16 cellular contexts compared by ENCODE assay signal in the genomic region with DNA sequence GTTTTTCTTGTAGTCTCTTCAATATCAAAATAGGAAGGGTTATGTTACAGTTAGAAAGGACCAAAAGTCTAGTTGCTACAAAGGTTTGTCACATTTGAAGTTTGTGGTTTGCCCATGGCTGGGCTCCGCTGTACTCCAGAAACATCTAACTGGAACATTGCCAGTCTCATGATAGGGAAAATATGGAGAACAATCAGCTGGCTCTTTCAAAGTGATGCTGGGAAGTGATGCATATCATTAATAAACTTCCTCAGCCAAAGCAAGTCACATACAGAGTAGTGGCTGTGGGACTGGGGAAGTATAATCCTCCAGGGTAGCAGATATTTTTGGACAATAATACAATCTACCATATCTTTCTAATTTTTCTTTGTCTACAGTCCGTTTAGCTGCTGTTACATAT. TPM values are rescaled to one million over a fixed set of nuclear protein-coding genes. Genes with fewer than 3 reads are reported as not detected.
DNase-seq lines count a peak whose midpoint lies in the region; ATAC-seq and TF ChIP-seq lines count a peak whose summit lies in the region.
"Had no signal": no experiment of that assay in that cellular context is flagged by ENCODE, and none has a peak within 500 bp of the region (broad histone marks: within the 10 kb centered on the region; RNA-seq: fewer than 3 reads in every experiment).

No MANE protein-coding gene starts in this region.

- CTCF ChIA-PET in IMR-90 (lab: Yijun Ruan, JAX) = interaction anchor here (1.7 kb wide), 1 partner anchor 10 kb away, joined by 4 read pairs; no protein-coding TSS in a partner anchor

- H2AFZ ChIP-seq in IMR-90 (replicated peaks; ENCODE audit: low read length, poor library complexity) = no peak overlapping the region

- H3K14ac ChIP-seq in IMR-90 (replicated peaks; ENCODE audit: low read depth, low read length) = no peak overlapping the region

- DNase-seq in IMR-90 (no peak), astrocyte of the hippocampus (ENCODE audit: low read depth, low spot score) (peak; percentile 36), memory B cell (ENCODE audit: low spot score in 2 of 2) (no peak), omental fat pad (ENCODE audit: low spot score) (no peak), upper lobe of right lung (no peak)
- DNase-seq: activated gamma-delta T cell treated with Interleukin-2 at 50 U/mL for 16 hours, hypothalamus, kidney glomerular epithelial cell, NCI-H1417, NCI-H226, nucleus accumbens, SHP77, sigmoid colon had no signal

- H3K79me1 ChIP-seq in IMR-90 (ENCODE audit: low read depth in 1 of 2, low read length in 2 of 2) = peaks cover 10 to 12% of the 10 kb centered on the region in 2 experiments; a peak in 3 of 4 replicates

- ATAC-seq in IMR-90 (ENCODE audit: low read depth) (peak; percentile 29), memory B cell (ENCODE audit: low read depth) (no peak), omental fat pad (ENCODE audit: low FRiP score) (no peak), upper lobe of right lung (no peak)
- ATAC-seq: activated CD4-positive, CD25-positive, alpha-beta regulatory T cell treated with anti-CD3 and anti-CD28 coated beads, Interleukin-2, amount 50 U/mL, for 24 hours had no signal

- no peaks in the 10 kb centered on the region for H3K27me3 Mint-ChIP-seq in memory B cell
- H3K27me3 Mint-ChIP-seq: dendritic cell treated with granulocyte-macrophage colony-stimulating factor and Interleukin-4, amounts not matched to agents 40 ng/mL and 50 ng/mL, for 4 days had no signal

- H3K56ac ChIP-seq in IMR-90 (ENCODE audit: extremely low read depth, insufficient read depth, low read length) = no peak overlapping the region

- WGBS in IMR-90 (ENCODE audit: extremely low coverage in 2 of 2, insufficient read length in 1 of 2), 2 experiments = no CpG with 5 or more reads among the region's 2 CpGs

- H3K36me3 ChIP-seq in IMR-90 (ENCODE audit: control insufficient read depth, insufficient read depth, low read length) (peaks cover 16% of the 10 kb centered on the region), upper lobe of right lung (peaks cover 47% of the 10 kb centered on the region)

- no peaks in the 10 kb centered on the region for H3K9me3 ChIP-seq in IMR-90 (ENCODE audit: control insufficient read depth, insufficient read depth, low read length)
- H3K9me3 ChIP-seq in upper lobe of right lung = no peaks in the 10 kb centered on the region
- H3K9me3 ChIP-seq: sigmoid colon had no signal

- H3K27me3 ChIP-seq in IMR-90 (ENCODE audit: control insufficient read depth, insufficient read depth, low read length) (no peaks in the 10 kb centered on the region), upper lobe of right lung (no peaks in the 10 kb centered on the region)
- H3K27me3 ChIP-seq: sigmoid colon had no signal

- dilution Hi-C loops in IMR-90 (cut with HindIII; ENCODE audit: low sequenced_read_pairs, unreplicated experiment) = no loop called here

- H4K20me1 ChIP-seq in IMR-90 (ENCODE audit: insufficient read depth, low read length) = peaks cover 8% of the 10 kb centered on the region; the same call in 1 of the 2 replicates

- no peak for TF ChIP-seq RAD21 in IMR-90 (IDR thresholded peaks at IDR 0.05; ENCODE audit: low read length)

- H2BK20ac ChIP-seq in IMR-90 (ENCODE audit: low read depth, low read length) = no peak overlapping the region

- H2BK5ac ChIP-seq in IMR-90 (ENCODE audit: low read depth, low read length, poor library complexity, severe bottlenecking) = no peak overlapping the region

- no peak overlapping the region for H3K27ac ChIP-seq in IMR-90 (ENCODE audit: insufficient read depth, low read length)
- no peak overlapping the region for H3K27ac ChIP-seq in upper lobe of right lung
- H3K27ac ChIP-seq: KMS-11 had no signal

- POLR2A ChIA-PET in IMR-90 (lab: Charles Lee; ENCODE audit: unreplicated experiment) = no interaction called here

- H3K9me3 Mint-ChIP-seq in memory B cell = no peaks in the 10 kb centered on the region
- H3K9me3 Mint-ChIP-seq: dendritic cell treated with granulocyte-macrophage colony-stimulating factor and Interleukin-4, amounts not matched to agents 40 ng/mL and 50 ng/mL, for 4 days had no signal

- H3K4me1 ChIP-seq in IMR-90 (ENCODE audit: control insufficient read depth, insufficient read depth, low read length) = peaks cover 2% of the 10 kb centered on the region; the same call in 1 of the 2 replicates
- peaks cover 7% of the 10 kb centered on the region for H3K4me1 ChIP-seq in upper lobe of right lung
- H3K4me1 ChIP-seq: sigmoid colon had no signal

- peaks cover 22% of the 10 kb centered on the region for H3K36me3 Mint-ChIP-seq in memory B cell

- H3K27ac Mint-ChIP-seq in memory B cell = peak overlapping the region; percentile 17
- H3K27ac Mint-ChIP-seq: dendritic cell treated with granulocyte-macrophage colony-stimulating factor and Interleukin-4, amounts not matched to agents 40 ng/mL and 50 ng/mL, for 4 days had no signal

- H2AK5ac ChIP-seq in IMR-90 (ENCODE audit: low read depth, low read length) = no peak overlapping the region

- intact Hi-C loops in IMR-90 (cut with micrococcal nuclease) = no loop called here
- intact Hi-C loops in upper lobe of right lung (cut with DNase I) = no loop called here

- TF ChIP-seq CTCF in IMR-90 (conservative IDR thresholded peaks at IDR 0.05; ENCODE audit: low read depth, low read length) (no peak), omental fat pad (IDR thresholded peaks at IDR 0.05) (no peak), upper lobe of right lung (IDR thresholded peaks at IDR 0.05) (no peak)

- no peak overlapping the region for H3K23ac ChIP-seq in IMR-90 (ENCODE audit: low read depth, low read length)

- H4K8ac ChIP-seq in IMR-90 (ENCODE audit: low read depth in 2 of 2, low read length in 2 of 2) = no peak overlapping the region

- peaks cover 3% of the 10 kb centered on the region for H3K4me1 Mint-ChIP-seq in memory B cell

- H4K91ac ChIP-seq in IMR-90 (ENCODE audit: insufficient read depth, low read depth, low read length) = no peak overlapping the region

- 0 out of 2 replicates have a peak, but pooled peaks cover 5% of the 10 kb centered on the region for H3K9me1 ChIP-seq in IMR-90 (ENCODE audit: insufficient read depth, low read length)

- no peak overlapping the region for H3K4ac ChIP-seq in IMR-90 (ENCODE audit: low read depth, low read length)

- no peak overlapping the region for H3K4me3 ChIP-seq in IMR-90 (ENCODE audit: insufficient read depth, low read depth, low read length)
- H3K4me3 ChIP-seq in upper lobe of right lung = no peak overlapping the region
- H3K4me3 ChIP-seq: sigmoid colon had no signal

- no peak overlapping the region for H2AK9ac ChIP-seq in IMR-90 (replicated peaks; ENCODE audit: low read depth, low read length, poor library complexity)

- no peak overlapping the region for H3K18ac ChIP-seq in IMR-90 (ENCODE audit: low read depth, low read length)

- H4K5ac ChIP-seq in IMR-90 (ENCODE audit: low read depth, low read length) = no peak overlapping the region

- H3K9ac ChIP-seq in IMR-90 (ENCODE audit: low read depth, low read length) = no peak overlapping the region
- H3K9ac ChIP-seq: KMS-11 had no signal

- no peak overlapping the region for H2BK120ac ChIP-seq in IMR-90 (ENCODE audit: low read depth, low read length)

- H3K4me3 Mint-ChIP-seq in memory B cell = no peak overlapping the region
- H3K4me3 Mint-ChIP-seq: dendritic cell treated with granulocyte-macrophage colony-stimulating factor and Interleukin-4, amounts not matched to agents 40 ng/mL and 50 ng/mL, for 4 days had no signal

- in situ Hi-C loops in IMR-90 (cut with MboI; ENCODE audit: low sequenced_read_pairs) = no loop called here

- H3K4me2 ChIP-seq in IMR-90 (ENCODE audit: low read depth, low read length) = no peak overlapping the region
- H3K4me2 ChIP-seq: KMS-11 had no signal

- BruUV-seq in IMR-90 (replicated peaks; lab: Mats Ljungman, UMichigan) = no TSS peak

- H2BK15ac ChIP-seq in IMR-90 (ENCODE audit: low read depth, low read length) = no peak overlapping the region

- no peak for TF ChIP-seq POLR2A in IMR-90 (IDR thresholded peaks at IDR 0.05; ENCODE audit: low read depth, low read length)

TF ChIP-seq in IMR-90, 13 proteins besides CTCF, POLR2A, EP300 and RAD21 (continues in another document):
- TF ChIP-seq, protein P1, sequence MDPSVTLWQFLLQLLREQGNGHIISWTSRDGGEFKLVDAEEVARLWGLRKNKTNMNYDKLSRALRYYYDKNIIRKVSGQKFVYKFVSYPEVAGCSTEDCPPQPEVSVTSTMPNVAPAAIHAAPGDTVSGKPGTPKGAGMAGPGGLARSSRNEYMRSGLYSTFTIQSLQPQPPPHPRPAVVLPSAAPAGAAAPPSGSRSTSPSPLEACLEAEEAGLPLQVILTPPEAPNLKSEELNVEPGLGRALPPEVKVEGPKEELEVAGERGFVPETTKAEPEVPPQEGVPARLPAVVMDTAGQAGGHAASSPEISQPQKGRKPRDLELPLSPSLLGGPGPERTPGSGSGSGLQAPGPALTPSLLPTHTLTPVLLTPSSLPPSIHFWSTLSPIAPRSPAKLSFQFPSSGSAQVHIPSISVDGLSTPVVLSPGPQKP (IDR thresholded peaks at IDR 0.05; ENCODE audit: borderline replicate concordance, low read depth, low read length) = no peak
- no peak for TF ChIP-seq CEBPB (IDR thresholded peaks at IDR 0.05; ENCODE audit: low read depth, low read length)
- no peak for TF ChIP-seq MAZ (IDR thresholded peaks at IDR 0.05; ENCODE audit: borderline replicate concordance, low read depth, low read length)
- no peak for TF ChIP-seq FOS (IDR thresholded peaks at IDR 0.05; ENCODE audit: low read depth, low read length)

RNA-seq across cellular contexts. Expression of a gene that starts 8.8 kb away (rescaled TPM):
- total RNA-seq in IMR-90 (2012; rRNA removed) (211 and 225 TPM in 2 replicates), omental fat pad (100 to 1,000 TPM; 407 to 480 (median 449) TPM), upper lobe of right lung (394 TPM)
- polyA plus RNA-seq in IMR-90 (2012; rRNA removed) = 410 and 443 TPM in 2 replicates
- polyA plus RNA-seq in IMR-90 (2012; cell fraction: cytosol; rRNA removed) = 226 and 424 TPM in 2 replicates
- 47.3 and 183 TPM in 2 replicates for polyA plus RNA-seq in IMR-90 (2012; cell fraction: nucleus; rRNA removed; ENCODE audit: low replicate concordance)

RNA-seq across cellular contexts. Expression of a gene that starts 58.4 kb away (rescaled TPM):
- total RNA-seq in IMR-90 (2012; rRNA removed) (10.8 and 11.7 TPM in 2 replicates), omental fat pad (10 to 100 TPM; 13.3 to 22.9 (median 16.4) TPM), upper lobe of right lung (24.0 TPM)
- 11.7 and 12.5 TPM in 2 replicates for polyA plus RNA-seq in IMR-90 (2012; rRNA removed)
- polyA plus RNA-seq in IMR-90 (2012; cell fraction: cytosol; rRNA removed) = 5.8 and 5.9 TPM in 2 replicates
- polyA plus RNA-seq in IMR-90 (2012; cell fraction: nucleus; rRNA removed; ENCODE audit: low replicate concordance) = 9.0 and 29.1 TPM in 2 replicates

RNA-seq across cellular contexts. Expression of a gene that starts 58.5 kb away (rescaled TPM):
- total RNA-seq in IMR-90 (2012; rRNA removed) = 28.0 and 31.1 TPM in 2 replicates
- 10.9 and 11.4 TPM in 2 replicates for polyA plus RNA-seq in IMR-90 (2012; rRNA removed)
- polyA plus RNA-seq in IMR-90 (2012; cell fraction: cytosol; rRNA removed) = 1.5 and 3.1 TPM in 2 replicates
- 19.0 and 31.7 TPM in 2 replicates for polyA plus RNA-seq in IMR-90 (2012; cell fraction: nucleus; rRNA removed; ENCODE audit: low replicate concordance)
- total RNA-seq in omental fat pad = 10 to 100 TPM; 24.9 to 51.0 (median 33.3) TPM
- total RNA-seq in upper lobe of right lung = 20.1 TPM

RNA-seq across cellular contexts. Expression of a gene that starts 58.5 kb away (rescaled TPM):
- total RNA-seq in IMR-90 (2012; rRNA removed) (3.2 and 6.4 TPM in 2 replicates), omental fat pad (under 1 TPM in 1 of 4 donors, not detected in 3; 0.63 TPM), upper lobe of right lung (1.2 TPM)
- polyA plus RNA-seq in IMR-90 (2012; rRNA removed) = 23.1 and 28.3 TPM in 2 replicates
- 13.8 and 28.3 TPM in 2 replicates for polyA plus RNA-seq in IMR-90 (2012; cell fraction: cytosol; rRNA removed)
- 16.9 and 18.6 TPM in 2 replicates for polyA plus RNA-seq in IMR-90 (2012; cell fraction: nucleus; rRNA removed; ENCODE audit: low replicate concordance)
